Comparison of ENCODE assay signal across 8 cellular contexts in genomic region chr11:123479048-123479837, GRCh38. TPM values are rescaled to one million over a fixed set of nuclear protein-coding genes. Genes with fewer than 3 reads are reported as not detected.
DNase-seq lines count a peak whose midpoint lies in the region; ATAC-seq and TF ChIP-seq lines count a peak whose summit lies in the region.

No MANE protein-coding gene starts in this region.

- H3K4me3 ChIP-seq in adrenal gland (no peak overlapping the region), left ventricle myocardium inferior (no peak overlapping the region)

- peak; percentile 24 for TF ChIP-seq CTCF in GM12873 (IDR thresholded peaks at IDR 0.05; ENCODE audit: insufficient read depth, low read depth, low read length, missing control alignments)
- no peak for TF ChIP-seq CTCF in adrenal gland (IDR thresholded peaks at IDR 0.05)
- TF ChIP-seq CTCF in left ventricle myocardium inferior (IDR thresholded peaks at IDR 0.05; ENCODE audit: borderline replicate concordance): no peak

- H3K36me3 ChIP-seq in adrenal gland (replicated peaks in 1 of 2) (peaks cover 0 to 18% of the 10 kb centered on the region in 2 donors), left ventricle myocardium inferior (peaks cover 6% of the 10 kb centered on the region)

- H3K4me1 ChIP-seq in adrenal gland (replicated peaks in 1 of 2): peaks cover 13 to 49% of the 10 kb centered on the region in 2 donors
- H3K4me1 ChIP-seq in left ventricle myocardium inferior: peaks cover 36% of the 10 kb centered on the region

- intact Hi-C loops in adrenal gland (cut with DNase I) (loop anchor here in 1 of 2 donors (5.0 kb wide), 3 partner anchors 47 to 177 kb away; partner anchors contain the start of gene GRAMD1B), left ventricle myocardium inferior (cut with micrococcal nuclease) (loop anchor here (5.0 kb wide), 2 partner anchors 72 to 177 kb away; no protein-coding TSS in a partner anchor)

- H3K27ac ChIP-seq in adrenal gland (peak overlapping the region in 3 of 5 donors; percentile 33 to 71 (median 67)), left ventricle myocardium inferior (replicated peaks) (no peak overlapping the region)

- ATAC-seq in GM21423 (IDR thresholded peaks at IDR 0.05; ENCODE audit: unreplicated experiment) (peak; percentile 80), HG03442 (IDR thresholded peaks at IDR 0.05; ENCODE audit: unreplicated experiment) (peak; percentile 75)

- H3K9me3 ChIP-seq in adrenal gland (replicated peaks in 1 of 3) (no peaks in the 10 kb centered on the region), left ventricle myocardium inferior (replicated peaks) (no peaks in the 10 kb centered on the region)

- H3K27me3 ChIP-seq in adrenal gland (no peaks in the 10 kb centered on the region), left ventricle myocardium inferior (ENCODE audit: low read depth) (no peaks in the 10 kb centered on the region)

- no peak for TF ChIP-seq POLR2A in adrenal gland (IDR thresholded peaks at IDR 0.05)

- DNase-seq in adrenal gland (peak in 1 of 7 donors; percentile 59), ecto neural progenitor cell (ENCODE audit: low spot score) (no peak), left ventricle myocardium inferior (no peak), NCI-H524 treated with DMSO at 0.1 percent for 48 hours (lab: John Stamatoyannopoulos, UW) (no peak), hypothalamus (lab: John Stamatoyannopoulos, UW) (no peak)

- WGBS in adrenal gland, 4 donors: 44 to 53% (median 48%) methylated on average over 12 of the region's 12 CpGs

RNA-seq across cellular contexts. Expression of gene GRAMD1B, which starts 49.2 kb away (rescaled TPM):
- 1,000 to 10,000 TPM in 1 of 8 donors, 100 to 1,000 TPM in 7; 178 to 1,898 (median 285) TPM for total RNA-seq in adrenal gland
- 100 to 1,000 TPM; 101 to 721 (median 114) TPM for polyA plus RNA-seq in adrenal gland
- total RNA-seq in left ventricle myocardium inferior: 31.8 TPM
